Comparison of ENCODE assay signal across 18 cellular contexts in genomic region chr22:20215742-20216141, GRCh38.
"Had no signal": no experiment of that assay in that cellular context is flagged by ENCODE, and none has a peak within 500 bp of the region (broad histone marks: within the 10 kb centered on the region; RNA-seq: fewer than 3 reads in every experiment).

No MANE protein-coding gene starts in this region.

- H3K36me3 ChIP-seq: colonic mucosa, heart left ventricle, right lobe of liver had no signal

- DNase-seq: activated CD4-positive, alpha-beta T cell treated with anti-CD3 and anti-CD28 coated beads for 36 hours; activated CD8-positive, alpha-beta memory T cell treated with anti-CD3 and anti-CD28 coated beads, Interleukin-2, amount 50 U/mL, for 48 hours; activated CD8-positive, alpha-beta T cell treated with anti-CD3 and anti-CD28 coated beads for 36 hours; activated naive CD8-positive, alpha-beta T cell treated with anti-CD3 and anti-CD28 coated beads, Interleukin-2, amount 10 ng/mL, durations not matched to agents 7 days and 5 days; aorta; colonic mucosa; effector CD4-positive, alpha-beta T cell; heart left ventricle; mammary epithelial cell; mucosa of descending colon; naive thymus-derived CD8-positive, alpha-beta T cell; psoas muscle; right lobe of liver; stimulated activated CD4-positive, alpha-beta T cell treated with anti-CD3 and anti-CD28 coated beads, Interleukin-2, amount 100 ng/mL, for 24 hours; stimulated activated naive CD8-positive, alpha-beta T cell treated with anti-CD3 and anti-CD28 coated beads, Interleukin-15, Interleukin-2, amounts not matched to agents 100 U/mL and 50 U/mL, for 24 hours; T1000 had no signal

- H3K27ac ChIP-seq: colonic mucosa, heart left ventricle, psoas muscle, right lobe of liver, VCaP had no signal

- H3K4me1 ChIP-seq: colonic mucosa, psoas muscle had no signal

- FAIRE-seq: frontal cortex had no signal

- H3K4me3 ChIP-seq: colonic mucosa, heart left ventricle, mucosa of descending colon, psoas muscle, right lobe of liver had no signal

- H3K9me3 ChIP-seq: colonic mucosa, mucosa of descending colon, psoas muscle, right lobe of liver had no signal

- H3K27me3 ChIP-seq: colonic mucosa, heart left ventricle, right lobe of liver had no signal
